In the genomic region with DNA sequence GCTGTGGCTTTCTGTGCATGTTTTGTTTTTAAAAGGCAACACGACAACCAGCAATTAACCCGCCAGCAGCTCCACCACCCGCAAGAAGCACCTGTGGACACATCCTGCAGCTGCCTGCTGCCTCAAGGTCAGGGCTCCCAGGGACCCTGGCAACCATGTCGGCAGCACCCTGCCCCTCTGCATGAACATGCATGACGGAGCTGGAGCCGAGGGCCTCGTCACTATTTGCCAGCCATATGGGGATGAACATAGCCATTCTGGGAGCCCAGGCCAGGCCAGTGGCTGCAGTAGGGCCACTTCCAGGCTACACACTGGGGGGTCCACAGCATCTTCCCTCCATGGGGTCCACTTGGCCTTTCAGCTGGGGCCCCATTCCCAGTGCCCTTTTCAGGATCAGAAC, we compare ENCODE assay signal across 23 cellular contexts. TPM values are rescaled to one million over a fixed set of nuclear protein-coding genes. Genes with fewer than 3 reads are reported as not detected.
"Had no signal": no experiment of that assay in that cellular context is flagged by ENCODE, and none has a peak within 500 bp of the region (broad histone marks: within the 10 kb centered on the region; RNA-seq: fewer than 3 reads in every experiment).

No MANE protein-coding gene starts in this region.

- ATAC-seq: activated CD8-positive, alpha-beta memory T cell treated with anti-CD3 and anti-CD28 coated beads, Interleukin-2, amount 10 ng/mL, durations not matched to agents 7 days and 5 days; foreskin keratinocyte; left lung; natural killer cell had no signal

- H3K9me3 Mint-ChIP-seq: activated CD4-positive, alpha-beta memory T cell treated with anti-CD3 and anti-CD28 coated beads, Interleukin-2, amount 10 ng/mL, durations not matched to agents 7 days and 5 days; activated CD4-positive, alpha-beta T cell treated with anti-CD3 and anti-CD28 coated beads, Interleukin-2, amount 10 ng/mL, durations not matched to agents 24 days and 14 days; activated naive CD4-positive, alpha-beta T cell treated with anti-CD3 and anti-CD28 coated beads, Interleukin-2, amount 10 ng/mL, durations not matched to agents 7 days and 5 days; mesothelial cell of epicardium; natural killer cell had no signal

- DNase-seq: activated CD4-positive, alpha-beta memory T cell treated with anti-CD3 and anti-CD28 coated beads, Interleukin-2, amount 10 ng/mL, durations not matched to agents 7 days and 5 days; activated CD4-positive, alpha-beta T cell treated with anti-CD3 and anti-CD28 coated beads, Interleukin-2, amount 10 ng/mL, durations not matched to agents 24 days and 14 days; activated CD8-positive, alpha-beta memory T cell treated with anti-CD3 and anti-CD28 coated beads, Interleukin-2, amount 10 ng/mL, durations not matched to agents 7 days and 5 days; activated effector memory CD4-positive, alpha-beta T cell treated with anti-CD3 and anti-CD28 coated beads, Interleukin-2, amount 50 U/mL, for 16 hours; activated naive CD4-positive, alpha-beta T cell treated with anti-CD3 and anti-CD28 coated beads, Interleukin-2, amount 10 ng/mL, durations not matched to agents 7 days and 5 days; activated T-cell treated with anti-CD3 and anti-CD28 coated beads for 4 hours; effector CD8-positive, alpha-beta T cell; erythroblast; foreskin keratinocyte; mammary epithelial cell; natural killer cell; retina; stimulated activated CD4-positive, alpha-beta T cell treated with anti-CD3 and anti-CD28 coated beads, Interleukin-2, amount 100 ng/mL, for 48 hours; stimulated activated CD8-positive, alpha-beta memory T cell treated with anti-CD3 and anti-CD28 coated beads, Interleukin-4, amount 100 ng/mL, for 48 hours; stimulated activated naive CD4-positive, alpha-beta T cell; testis; trophoblast cell; uterus had no signal

- H3K4me3 Mint-ChIP-seq: activated CD4-positive, alpha-beta memory T cell treated with anti-CD3 and anti-CD28 coated beads, Interleukin-2, amount 10 ng/mL, durations not matched to agents 7 days and 5 days; activated CD4-positive, alpha-beta T cell treated with anti-CD3 and anti-CD28 coated beads, Interleukin-2, amount 10 ng/mL, durations not matched to agents 24 days and 14 days; activated CD8-positive, alpha-beta memory T cell treated with anti-CD3 and anti-CD28 coated beads, Interleukin-2, amount 10 ng/mL, durations not matched to agents 7 days and 5 days; activated naive CD4-positive, alpha-beta T cell treated with anti-CD3 and anti-CD28 coated beads, Interleukin-2, amount 10 ng/mL, durations not matched to agents 7 days and 5 days; mesothelial cell of epicardium; natural killer cell had no signal

- H3K27ac Mint-ChIP-seq: activated CD4-positive, alpha-beta memory T cell treated with anti-CD3 and anti-CD28 coated beads, Interleukin-2, amount 10 ng/mL, durations not matched to agents 7 days and 5 days; activated CD4-positive, alpha-beta T cell treated with anti-CD3 and anti-CD28 coated beads, Interleukin-2, amount 10 ng/mL, durations not matched to agents 24 days and 14 days; activated CD8-positive, alpha-beta memory T cell treated with anti-CD3 and anti-CD28 coated beads, Interleukin-2, amount 10 ng/mL, durations not matched to agents 7 days and 5 days; activated naive CD4-positive, alpha-beta T cell treated with anti-CD3 and anti-CD28 coated beads, Interleukin-2, amount 10 ng/mL, durations not matched to agents 7 days and 5 days; mesothelial cell of epicardium; natural killer cell; progenitor cell of endocrine pancreas had no signal

- H3K4me3 ChIP-seq: left lung, testis, uterus had no signal

- H3K4me1 Mint-ChIP-seq: activated CD4-positive, alpha-beta memory T cell treated with anti-CD3 and anti-CD28 coated beads, Interleukin-2, amount 10 ng/mL, durations not matched to agents 7 days and 5 days; activated CD4-positive, alpha-beta T cell treated with anti-CD3 and anti-CD28 coated beads, Interleukin-2, amount 10 ng/mL, durations not matched to agents 24 days and 14 days; activated naive CD4-positive, alpha-beta T cell treated with anti-CD3 and anti-CD28 coated beads, Interleukin-2, amount 10 ng/mL, durations not matched to agents 7 days and 5 days; natural killer cell had no signal

- H3K36me3 Mint-ChIP-seq: activated CD8-positive, alpha-beta memory T cell treated with anti-CD3 and anti-CD28 coated beads, Interleukin-2, amount 10 ng/mL, durations not matched to agents 7 days and 5 days; activated naive CD4-positive, alpha-beta T cell treated with anti-CD3 and anti-CD28 coated beads, Interleukin-2, amount 10 ng/mL, durations not matched to agents 7 days and 5 days; mesothelial cell of epicardium; natural killer cell had no signal

RNA-seq across cellular contexts. Expression of a gene that starts 52.9 kb away (rescaled TPM):
- total RNA-seq: kidney epithelial cell, osteocyte had no signal
